Comparison of ENCODE assay signal across 18 cellular contexts in the genomic region with DNA sequence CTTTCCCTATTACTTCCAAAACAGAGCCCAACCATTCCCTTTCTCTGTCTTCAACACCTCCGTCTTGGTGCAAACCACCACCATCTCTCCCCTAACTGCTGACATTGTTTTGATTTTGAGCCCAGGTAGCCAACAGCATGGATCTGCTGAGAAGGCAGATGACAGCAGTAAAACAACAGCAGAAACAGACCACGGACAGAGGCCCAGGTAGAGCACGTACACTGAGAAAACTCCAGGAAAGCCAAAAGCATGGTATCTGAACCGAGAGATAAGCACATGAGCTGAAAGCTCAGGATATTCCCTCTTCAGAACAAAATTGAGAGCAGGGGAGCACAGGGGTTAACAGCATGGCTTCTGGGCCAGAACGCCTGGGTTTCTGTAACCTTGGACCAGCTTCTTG.
"Had no signal": no experiment of that assay in that cellular context is flagged by ENCODE, and none has a peak within 500 bp of the region (broad histone marks: within the 10 kb centered on the region; RNA-seq: fewer than 3 reads in every experiment).

No MANE protein-coding gene starts in this region.

- ATAC-seq: activated T-cell treated with anti-CD3 and anti-CD28 coated beads, Interleukin-2, amount 50 U/mL, for 4 hours; heart left ventricle; left cardiac atrium; right lobe of liver; T-helper 17 cell had no signal

- H3K9me3 Mint-ChIP-seq: activated naive CD4-positive, alpha-beta T cell treated with anti-CD3 and anti-CD28 coated beads, Interleukin-2, amount 10 ng/mL, durations not matched to agents 7 days and 5 days; activated T-cell treated with anti-CD3 and anti-CD28 coated beads, Interleukin-2, amount 50 U/mL, for 4 hours; naive B cell had no signal

- H3K4me3 Mint-ChIP-seq: activated naive CD4-positive, alpha-beta T cell treated with anti-CD3 and anti-CD28 coated beads, Interleukin-2, amount 10 ng/mL, durations not matched to agents 7 days and 5 days; activated T-cell treated with anti-CD3 and anti-CD28 coated beads, Interleukin-2, amount 50 U/mL, for 4 hours; T-helper 17 cell had no signal

- H3K27ac Mint-ChIP-seq: activated naive CD4-positive, alpha-beta T cell treated with anti-CD3 and anti-CD28 coated beads, Interleukin-2, amount 10 ng/mL, durations not matched to agents 7 days and 5 days; T-helper 17 cell had no signal

- H3K27me3 Mint-ChIP-seq: naive B cell had no signal

- DNase-seq: activated CD4-positive, alpha-beta T cell treated with anti-CD3 and anti-CD28 coated beads for 1 hour; activated naive CD4-positive, alpha-beta T cell treated with anti-CD3 and anti-CD28 coated beads, Interleukin-2, amount 10 ng/mL, durations not matched to agents 7 days and 5 days; activated T-cell treated with anti-CD3 and anti-CD28 coated beads, Interleukin-2, amount 50 U/mL, for 4 hours; amygdala; colonic mucosa; heart left ventricle; left cardiac atrium; mesendoderm; naive B cell; nucleus accumbens; stimulated activated CD4-positive, alpha-beta T cell treated with anti-CD3 and anti-CD28 coated beads, Interleukin-2, amount 100 ng/mL, for 48 hours; stimulated activated CD8-positive, alpha-beta memory T cell treated with anti-CD3 and anti-CD28 coated beads, Interleukin-4, amount 100 ng/mL, for 48 hours; stimulated activated naive CD4-positive, alpha-beta T cell treated with Interleukin-2 at 50 U/mL for 16 hours; substantia nigra; SW 1271; T-helper 17 cell; tibial artery had no signal

- H3K36me3 Mint-ChIP-seq: activated naive CD4-positive, alpha-beta T cell treated with anti-CD3 and anti-CD28 coated beads, Interleukin-2, amount 10 ng/mL, durations not matched to agents 7 days and 5 days; naive B cell had no signal
